ENCODE assay signal across 15 cellular contexts in the genomic region with DNA sequence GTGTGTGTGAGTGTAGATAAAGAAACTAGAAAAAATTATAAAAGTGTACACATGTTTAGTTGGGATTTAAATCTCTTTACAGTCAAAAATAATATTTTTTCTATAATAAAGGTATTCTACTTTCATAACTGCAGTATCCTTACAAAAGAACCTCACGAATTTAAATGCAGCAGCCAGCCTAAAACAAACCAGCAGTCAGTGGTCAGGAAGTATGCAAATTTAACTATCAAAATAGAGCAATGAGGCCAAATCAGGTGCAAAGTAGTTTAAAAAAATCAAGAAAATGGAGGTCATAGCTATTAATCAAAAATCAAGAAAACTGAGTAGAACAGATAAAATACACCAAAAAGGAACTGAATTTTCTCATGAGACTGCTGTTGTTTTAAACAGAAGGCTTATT.
DNase-seq lines count a peak whose midpoint lies in the region; ATAC-seq and TF ChIP-seq lines count a peak whose summit lies in the region.
"Had no signal": no experiment of that assay in that cellular context is flagged by ENCODE, and none has a peak within 500 bp of the region (broad histone marks: within the 10 kb centered on the region; RNA-seq: fewer than 3 reads in every experiment).

No MANE protein-coding gene starts in this region.

- TF ChIP-seq POLR2A in lower leg skin (IDR thresholded peaks at IDR 0.05) = no peak

- H3K36me3 ChIP-seq in DOHH2 (ENCODE audit: control insufficient read depth, low read length) = no peaks in the 10 kb centered on the region; the same call in 1 of the 2 replicates
- no peaks in the 10 kb centered on the region for H3K36me3 ChIP-seq in KMS-11 (ENCODE audit: insufficient read depth)
- no peaks in the 10 kb centered on the region for H3K36me3 ChIP-seq in SU-DHL-6 (ENCODE audit: low read length)

- H3K27ac ChIP-seq in DOHH2 (ENCODE audit: low read depth, low read length) = peak overlapping the region; percentile 69
- peak overlapping the region; percentile 22; the same call in 1 of the 2 replicates for H3K27ac ChIP-seq in KMS-11
- peak overlapping the region; percentile 76 for H3K27ac ChIP-seq in SU-DHL-6 (ENCODE audit: low read depth, low read length)
- no peak overlapping the region for H3K27ac ChIP-seq in foreskin keratinocyte
- H3K27ac ChIP-seq: C4-2B had no signal

- H3K4me3 ChIP-seq in DOHH2 (ENCODE audit: low read length) (peak overlapping the region; percentile 16; the same call in 1 of the 2 replicates), KMS-11 (IDR thresholded peaks at IDR 0.05; ENCODE audit: insufficient read depth, low read depth, low read length) (no peak overlapping the region), SU-DHL-6 (ENCODE audit: insufficient read depth, low read length, poor library complexity, severe bottlenecking) (no peak overlapping the region), lower leg skin (ENCODE audit: low read depth, poor library complexity, severe bottlenecking) (no peak overlapping the region)

- 0% methylated on average over 1 of the region's 1 CpG for WGBS in lower leg skin, 2 donors

- peak overlapping the region; percentile 39; the same call in 1 of the 2 replicates for H2AFZ ChIP-seq in KMS-11 (ENCODE audit: low read depth)
- H2AFZ ChIP-seq in SU-DHL-6 (ENCODE audit: low read depth, low read length, severe bottlenecking) = no peak overlapping the region

- DNase-seq in NCI-H146 treated with DMSO at 0.1 percent for 48 hours (lab: John Stamatoyannopoulos, UW; ENCODE audit: unreplicated experiment) (no peak), foreskin keratinocyte (no peak), NCI-H2107 (lab: John Stamatoyannopoulos, UW) (no peak), lower leg skin (ENCODE audit: low spot score in 2 of 2) (no peak)
- DNase-seq: Caco-2; CD4-positive, alpha-beta T cell; DMS153; DMS79; HCEC 1CT; KG1 had no signal

- H4K20me1 ChIP-seq in DOHH2 (ENCODE audit: control insufficient read depth, insufficient read depth, low read depth, low read length) (no peaks in the 10 kb centered on the region), KMS-11 (ENCODE audit: insufficient read depth) (no peaks in the 10 kb centered on the region), SU-DHL-6 (ENCODE audit: low read depth, low read length) (no peaks in the 10 kb centered on the region)

- intact Hi-C loops in lower leg skin (cut with DNase I; ENCODE audit: low total_unique reads) = no loop called here

- no peak overlapping the region for H3K9ac ChIP-seq in KMS-11
- no peak overlapping the region for H3K9ac ChIP-seq in SU-DHL-6 (ENCODE audit: low read length)

- peaks cover 31% of the 10 kb centered on the region for H3K4me1 ChIP-seq in DOHH2 (ENCODE audit: control insufficient read depth, low read length)
- H3K4me1 ChIP-seq in KMS-11 (ENCODE audit: low read depth, poor library complexity, severe bottlenecking) = peaks cover 13% of the 10 kb centered on the region
- H3K4me1 ChIP-seq in foreskin keratinocyte = no peaks in the 10 kb centered on the region
- H3K4me1 ChIP-seq: Caco-2 had no signal

- ATAC-seq in HG02610 (IDR thresholded peaks at IDR 0.05; ENCODE audit: unreplicated experiment) = peak; percentile 47
- ATAC-seq in foreskin keratinocyte = no peak

- no peaks in the 10 kb centered on the region for H3K79me2 ChIP-seq in DOHH2 (ENCODE audit: control insufficient read depth, low read length)
- no peaks in the 10 kb centered on the region for H3K79me2 ChIP-seq in KMS-11 (ENCODE audit: insufficient read depth, low read depth)
- no peaks in the 10 kb centered on the region for H3K79me2 ChIP-seq in SU-DHL-6 (ENCODE audit: insufficient read depth, low read length)

- no peaks in the 10 kb centered on the region for H3K9me2 ChIP-seq in DOHH2 (replicated peaks; ENCODE audit: control insufficient read depth, low read length)
- no peaks in the 10 kb centered on the region for H3K9me2 ChIP-seq in SU-DHL-6 (replicated peaks; ENCODE audit: insufficient read depth, low read length)

- no peaks in the 10 kb centered on the region for H3K27me3 ChIP-seq in DOHH2 (ENCODE audit: control insufficient read depth, low read length)
- no peaks in the 10 kb centered on the region for H3K27me3 ChIP-seq in KMS-11 (ENCODE audit: insufficient read depth, low read depth)
- no peaks in the 10 kb centered on the region for H3K27me3 ChIP-seq in SU-DHL-6 (ENCODE audit: low read length)
- H3K27me3 ChIP-seq in foreskin keratinocyte = no peaks in the 10 kb centered on the region

- H3K9me3 ChIP-seq in DOHH2 (ENCODE audit: control insufficient read depth, insufficient read depth, low read length) = no peaks in the 10 kb centered on the region
- no peaks in the 10 kb centered on the region for H3K9me3 ChIP-seq in SU-DHL-6 (ENCODE audit: insufficient read depth, low read length)
- H3K9me3 ChIP-seq: Caco-2 had no signal

- H3K4me2 ChIP-seq in DOHH2 (ENCODE audit: low read length) (peak overlapping the region; percentile 20), KMS-11 (peak overlapping the region; percentile 47), SU-DHL-6 (ENCODE audit: low read depth, low read length, poor library complexity, severe bottlenecking) (peak overlapping the region; percentile 59)

- H3F3A ChIP-seq in DOHH2 (ENCODE audit: control insufficient read depth, insufficient read depth) (peaks cover 4% of the 10 kb centered on the region; the same call in 1 of the 2 replicates), SU-DHL-6 (ENCODE audit: insufficient read depth) (no peaks in the 10 kb centered on the region)

- no peak for TF ChIP-seq CTCF in DOHH2 (IDR thresholded peaks at IDR 0.05; ENCODE audit: low read depth, low read length, poor library complexity, severe bottlenecking)
- no peak for TF ChIP-seq CTCF in KMS-11 (conservative IDR thresholded peaks at IDR 0.05; ENCODE audit: low read depth, low read length)
- no peak for TF ChIP-seq CTCF in SU-DHL-6 (IDR thresholded peaks at IDR 0.05; ENCODE audit: insufficient read depth, low read length, poor library complexity, severe bottlenecking)
- no peak for TF ChIP-seq CTCF in foreskin keratinocyte (conservative IDR thresholded peaks at IDR 0.05)
- no peak for TF ChIP-seq CTCF in lower leg skin (IDR thresholded peaks at IDR 0.05)
